In the genomic region with DNA sequence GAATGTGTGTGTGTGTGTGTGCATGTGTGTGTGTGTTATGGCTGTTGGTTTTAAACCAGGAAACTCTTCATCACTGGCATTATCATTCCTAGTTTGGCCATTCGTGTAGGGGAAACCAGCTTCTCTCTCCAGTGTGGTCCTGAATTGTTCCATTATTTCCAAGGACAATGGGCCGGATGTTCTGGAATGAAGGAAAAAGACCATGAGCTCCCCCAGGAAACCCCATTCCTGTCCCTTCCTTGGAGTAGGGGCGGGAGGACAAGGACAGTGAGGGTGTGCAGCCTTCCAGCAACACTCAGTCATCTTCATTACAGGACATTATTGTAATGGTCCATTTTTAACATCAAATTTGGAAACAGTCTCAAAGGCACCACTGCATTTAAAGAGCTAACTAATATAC, we compare ENCODE assay signal across 24 cellular contexts.
A peak's percentile ranks its signal among the peaks of the same experiment; 100 is the strongest.
DNase-seq lines count a peak whose midpoint lies in the region; ATAC-seq, FAIRE-seq and TF ChIP-seq lines count a peak whose summit lies in the region.
"Had no signal": no experiment of that assay in that cellular context is flagged by ENCODE, and none has a peak within 500 bp of the region (broad histone marks: within the 10 kb centered on the region; RNA-seq: fewer than 3 reads in every experiment).

No MANE protein-coding gene starts in this region.

- no peaks in the 10 kb centered on the region for H3K9me1 ChIP-seq in endothelial cell of umbilical vein (replicated peaks; ENCODE audit: control insufficient read depth, extremely low read depth, insufficient read depth, low read length)

- H3K4me3 Mint-ChIP-seq in neural crest cell: peak overlapping the region; percentile 59
- H3K4me3 Mint-ChIP-seq: CD4-positive, alpha-beta memory T cell had no signal

- H3K36me3 ChIP-seq in RWPE2 (ENCODE audit: low read depth) (peaks cover 25% of the 10 kb centered on the region), endothelial cell of umbilical vein (ENCODE audit: control insufficient read depth in 2 of 2, extremely low read depth in 1 of 2, insufficient read depth in 2 of 2, low read length in 2 of 2) (peaks cover 0 to 8% of the 10 kb centered on the region in 2 experiments)
- H3K36me3 ChIP-seq: BLaER1 had no signal

- H3K27me3 ChIP-seq in RWPE2 (ENCODE audit: insufficient read depth, poor library complexity, severe bottlenecking): no peaks in the 10 kb centered on the region
- H3K27me3 ChIP-seq in endothelial cell of umbilical vein (ENCODE audit: control insufficient read depth in 2 of 2, insufficient read depth in 2 of 2, low read length in 2 of 2): no peaks in the 10 kb centered on the region
- H3K27me3 ChIP-seq: BLaER1 had no signal

- POLR2A ChIA-PET in endothelial cell of umbilical vein (lab: Charles Lee): no interaction called here

- H4K20me1 ChIP-seq in endothelial cell of umbilical vein (replicated peaks; ENCODE audit: control insufficient read depth, extremely low read depth, insufficient read depth, low read length): no peaks in the 10 kb centered on the region
- H4K20me1 ChIP-seq: BLaER1 had no signal

- BruUV-seq in endothelial cell of umbilical vein (replicated peaks; lab: Mats Ljungman, UMichigan): no TSS peak

- no peak for ATAC-seq in RWPE2 (ENCODE audit: low read depth)
- no peak for ATAC-seq in Right ventricle myocardium inferior
- ATAC-seq: GM12878, Panc1 had no signal

- peaks cover 53% of the 10 kb centered on the region for H3K4me1 Mint-ChIP-seq in neural crest cell

- TF ChIP-seq POLR2A in endothelial cell of umbilical vein (IDR thresholded peaks at IDR 0.05; ENCODE audit: low read depth, low read length): no peak

- peak overlapping the region; percentile 53 for H3K27ac Mint-ChIP-seq in neural crest cell (ENCODE audit: unreplicated experiment)
- H3K27ac Mint-ChIP-seq: CD4-positive, alpha-beta memory T cell had no signal

- H3K9ac ChIP-seq in endothelial cell of umbilical vein (replicated peaks; ENCODE audit: extremely low read depth, insufficient read depth, low read length): no peak overlapping the region
- H3K9ac ChIP-seq: BLaER1 had no signal

- no peak overlapping the region for H3K4me3 ChIP-seq in RWPE2 (ENCODE audit: severe bottlenecking)
- no peak overlapping the region for H3K4me3 ChIP-seq in endothelial cell of umbilical vein (replicated peaks in 1 of 3; ENCODE audit: insufficient read depth in 1 of 3, low read depth in 1 of 3, low read length in 3 of 3)
- H3K4me3 ChIP-seq: BLaER1, GM12878 had no signal

- CTCF ChIA-PET in endothelial cell of umbilical vein (lab: Charles Lee): interaction anchor here (0.6 to 7.2 kb wide), 3 partner anchors 94 to 247 kb away, joined by 3 to 371 read pairs (median 11); partner anchors contain the start of gene LRRK1

- H3K4me2 ChIP-seq in endothelial cell of umbilical vein (ENCODE audit: insufficient read depth, low read length): no peak overlapping the region
- H3K4me2 ChIP-seq: BLaER1 had no signal

- dilution Hi-C loops in endothelial cell of umbilical vein (cut with MboI; ENCODE audit: extremely low pct_ligation_motif_present, low sequenced_read_pairs): no loop called here

- H2AFZ ChIP-seq in endothelial cell of umbilical vein (ENCODE audit: low read depth, low read length): no peak overlapping the region

- no peak for FAIRE-seq in endothelial cell of umbilical vein (lab: Jason Lieb, UNC)
- FAIRE-seq: A204.1, GM12878, GM19239 had no signal

- no peaks in the 10 kb centered on the region for H3K9me3 ChIP-seq in RWPE2 (ENCODE audit: severe bottlenecking)
- H3K9me3 ChIP-seq in endothelial cell of umbilical vein (replicated peaks; ENCODE audit: control insufficient read depth, insufficient read depth, low read length): no peaks in the 10 kb centered on the region
- H3K9me3 ChIP-seq: BLaER1 had no signal

- no peaks in the 10 kb centered on the region for H3K36me3 Mint-ChIP-seq in neural crest cell (ENCODE audit: low read depth)
- H3K36me3 Mint-ChIP-seq: CD4-positive, alpha-beta memory T cell had no signal

- intact Hi-C loops in endothelial cell of umbilical vein (cut with micrococcal nuclease) (loop anchor here (10.0 kb wide), 1 partner anchor 163 kb away; no protein-coding TSS in a partner anchor), Right ventricle myocardium inferior (cut with DNase I) (no loop called here)

- H3K4me1 ChIP-seq in RWPE2 (ENCODE audit: insufficient read depth, poor library complexity, severe bottlenecking): peaks cover 2% of the 10 kb centered on the region
- peaks cover 6% of the 10 kb centered on the region for H3K4me1 ChIP-seq in endothelial cell of umbilical vein (ENCODE audit: control insufficient read depth, extremely low read depth, insufficient read depth, low read length)

- H3K79me2 ChIP-seq in endothelial cell of umbilical vein (ENCODE audit: control insufficient read depth, insufficient read depth, low read length): no peaks in the 10 kb centered on the region

- peaks cover 9% of the 10 kb centered on the region for H3K27me3 Mint-ChIP-seq in neural crest cell (ENCODE audit: low read depth)

- DNase-seq in EH (ENCODE audit: low read depth) (peak; percentile 42), RWPE2 (ENCODE audit: low spot score) (peak; percentile 11), endothelial cell of umbilical vein (ENCODE audit: low read depth, low spot score) (peak; percentile 31), neural crest cell (ENCODE audit: low read depth, low spot score) (no peak), GDM1 (lab: John Stamatoyannopoulos, UW) (no peak), Right ventricle myocardium inferior (ENCODE audit: missing footprints) (no peak), NCI-H1694 (lab: John Stamatoyannopoulos, UW) (no peak), AG20443 (ENCODE audit: low spot score) (no peak)
- DNase-seq: CD4-positive, alpha-beta memory T cell; DMS153; GOT3; MM.1S; NCI-H1092; NCI-H1436 treated with DMSO at 0.1 percent for 48 hours; NCI-H2081; NCI-H2171 treated with DMSO at 0.1 percent for 48 hours; NCI-H446 treated with DMSO at 0.1 percent for 48 hours; NCI-H69; Right ventricle myocardium superior had no signal

- no peak overlapping the region for H3K27ac ChIP-seq in RWPE2 (ENCODE audit: poor library complexity, severe bottlenecking)
- H3K27ac ChIP-seq in endothelial cell of umbilical vein (ENCODE audit: insufficient read depth, low read depth, low read length): no peak overlapping the region
- H3K27ac ChIP-seq: BLaER1 had no signal

- no peaks in the 10 kb centered on the region for H3K9me3 Mint-ChIP-seq in neural crest cell
- H3K9me3 Mint-ChIP-seq: CD4-positive, alpha-beta memory T cell had no signal

- TF ChIP-seq CTCF in RWPE2 (IDR thresholded peaks at IDR 0.05; ENCODE audit: poor library complexity, severe bottlenecking) (no peak), endothelial cell of umbilical vein (IDR thresholded peaks at IDR 0.05; ENCODE audit: extremely low read depth in 1 of 2, insufficient read depth in 1 of 2, low read depth in 1 of 2, low read length in 2 of 2) (no peak), neural crest cell (conservative IDR thresholded peaks at IDR 0.05) (no peak)

TF ChIP-seq in endothelial cell of umbilical vein, 7 proteins besides CTCF, POLR2A, EP300 and RAD21:
- no peak for TF ChIP-seq MYC (IDR thresholded peaks at IDR 0.05; ENCODE audit: low read depth, low read length)
- no peak for TF ChIP-seq FOS (IDR thresholded peaks at IDR 0.05; ENCODE audit: borderline replicate concordance, insufficient read depth, low read length)

Comparison
In these comparisons a context has a peak if more than half of its experiments do, and no peak if none do; other contexts are left out.
1. DNase-seq: peak in EH (single experiment), RWPE2 (single experiment) and endothelial cell of umbilical vein (single experiment); none in neural crest cell (single experiment), GDM1 (single experiment), Right ventricle myocardium inferior (single experiment), NCI-H1694 (single experiment) and AG20443 (single experiment).